ENCODE assay signal across 1 cellular context in the genomic region with DNA sequence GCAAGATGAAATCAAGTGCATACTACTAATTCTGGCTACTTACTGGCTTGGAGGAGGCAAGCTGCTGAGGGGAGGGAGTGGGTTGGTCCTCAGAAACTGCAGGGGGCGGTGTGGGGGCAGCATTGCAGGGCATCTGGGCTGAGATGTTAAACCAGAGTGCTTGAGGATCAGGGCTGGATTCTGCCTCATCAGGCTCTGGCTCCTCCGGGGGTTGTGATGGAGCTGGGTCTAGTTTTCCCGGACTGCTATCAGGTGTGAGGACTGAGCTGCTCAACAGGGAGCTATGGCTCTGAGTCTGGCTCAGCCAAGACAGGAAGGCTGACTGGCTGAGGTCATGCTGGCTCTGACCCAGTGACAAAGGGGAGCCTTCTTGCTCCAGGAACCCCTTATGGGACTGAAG.
TF ChIP-seq lines count a peak whose summit lies in the region.

No MANE protein-coding gene starts in this region.

TF ChIP-seq in H1, 55 proteins besides CTCF, POLR2A, EP300 and RAD21 (continued from another document):
- TF ChIP-seq, protein P1, sequence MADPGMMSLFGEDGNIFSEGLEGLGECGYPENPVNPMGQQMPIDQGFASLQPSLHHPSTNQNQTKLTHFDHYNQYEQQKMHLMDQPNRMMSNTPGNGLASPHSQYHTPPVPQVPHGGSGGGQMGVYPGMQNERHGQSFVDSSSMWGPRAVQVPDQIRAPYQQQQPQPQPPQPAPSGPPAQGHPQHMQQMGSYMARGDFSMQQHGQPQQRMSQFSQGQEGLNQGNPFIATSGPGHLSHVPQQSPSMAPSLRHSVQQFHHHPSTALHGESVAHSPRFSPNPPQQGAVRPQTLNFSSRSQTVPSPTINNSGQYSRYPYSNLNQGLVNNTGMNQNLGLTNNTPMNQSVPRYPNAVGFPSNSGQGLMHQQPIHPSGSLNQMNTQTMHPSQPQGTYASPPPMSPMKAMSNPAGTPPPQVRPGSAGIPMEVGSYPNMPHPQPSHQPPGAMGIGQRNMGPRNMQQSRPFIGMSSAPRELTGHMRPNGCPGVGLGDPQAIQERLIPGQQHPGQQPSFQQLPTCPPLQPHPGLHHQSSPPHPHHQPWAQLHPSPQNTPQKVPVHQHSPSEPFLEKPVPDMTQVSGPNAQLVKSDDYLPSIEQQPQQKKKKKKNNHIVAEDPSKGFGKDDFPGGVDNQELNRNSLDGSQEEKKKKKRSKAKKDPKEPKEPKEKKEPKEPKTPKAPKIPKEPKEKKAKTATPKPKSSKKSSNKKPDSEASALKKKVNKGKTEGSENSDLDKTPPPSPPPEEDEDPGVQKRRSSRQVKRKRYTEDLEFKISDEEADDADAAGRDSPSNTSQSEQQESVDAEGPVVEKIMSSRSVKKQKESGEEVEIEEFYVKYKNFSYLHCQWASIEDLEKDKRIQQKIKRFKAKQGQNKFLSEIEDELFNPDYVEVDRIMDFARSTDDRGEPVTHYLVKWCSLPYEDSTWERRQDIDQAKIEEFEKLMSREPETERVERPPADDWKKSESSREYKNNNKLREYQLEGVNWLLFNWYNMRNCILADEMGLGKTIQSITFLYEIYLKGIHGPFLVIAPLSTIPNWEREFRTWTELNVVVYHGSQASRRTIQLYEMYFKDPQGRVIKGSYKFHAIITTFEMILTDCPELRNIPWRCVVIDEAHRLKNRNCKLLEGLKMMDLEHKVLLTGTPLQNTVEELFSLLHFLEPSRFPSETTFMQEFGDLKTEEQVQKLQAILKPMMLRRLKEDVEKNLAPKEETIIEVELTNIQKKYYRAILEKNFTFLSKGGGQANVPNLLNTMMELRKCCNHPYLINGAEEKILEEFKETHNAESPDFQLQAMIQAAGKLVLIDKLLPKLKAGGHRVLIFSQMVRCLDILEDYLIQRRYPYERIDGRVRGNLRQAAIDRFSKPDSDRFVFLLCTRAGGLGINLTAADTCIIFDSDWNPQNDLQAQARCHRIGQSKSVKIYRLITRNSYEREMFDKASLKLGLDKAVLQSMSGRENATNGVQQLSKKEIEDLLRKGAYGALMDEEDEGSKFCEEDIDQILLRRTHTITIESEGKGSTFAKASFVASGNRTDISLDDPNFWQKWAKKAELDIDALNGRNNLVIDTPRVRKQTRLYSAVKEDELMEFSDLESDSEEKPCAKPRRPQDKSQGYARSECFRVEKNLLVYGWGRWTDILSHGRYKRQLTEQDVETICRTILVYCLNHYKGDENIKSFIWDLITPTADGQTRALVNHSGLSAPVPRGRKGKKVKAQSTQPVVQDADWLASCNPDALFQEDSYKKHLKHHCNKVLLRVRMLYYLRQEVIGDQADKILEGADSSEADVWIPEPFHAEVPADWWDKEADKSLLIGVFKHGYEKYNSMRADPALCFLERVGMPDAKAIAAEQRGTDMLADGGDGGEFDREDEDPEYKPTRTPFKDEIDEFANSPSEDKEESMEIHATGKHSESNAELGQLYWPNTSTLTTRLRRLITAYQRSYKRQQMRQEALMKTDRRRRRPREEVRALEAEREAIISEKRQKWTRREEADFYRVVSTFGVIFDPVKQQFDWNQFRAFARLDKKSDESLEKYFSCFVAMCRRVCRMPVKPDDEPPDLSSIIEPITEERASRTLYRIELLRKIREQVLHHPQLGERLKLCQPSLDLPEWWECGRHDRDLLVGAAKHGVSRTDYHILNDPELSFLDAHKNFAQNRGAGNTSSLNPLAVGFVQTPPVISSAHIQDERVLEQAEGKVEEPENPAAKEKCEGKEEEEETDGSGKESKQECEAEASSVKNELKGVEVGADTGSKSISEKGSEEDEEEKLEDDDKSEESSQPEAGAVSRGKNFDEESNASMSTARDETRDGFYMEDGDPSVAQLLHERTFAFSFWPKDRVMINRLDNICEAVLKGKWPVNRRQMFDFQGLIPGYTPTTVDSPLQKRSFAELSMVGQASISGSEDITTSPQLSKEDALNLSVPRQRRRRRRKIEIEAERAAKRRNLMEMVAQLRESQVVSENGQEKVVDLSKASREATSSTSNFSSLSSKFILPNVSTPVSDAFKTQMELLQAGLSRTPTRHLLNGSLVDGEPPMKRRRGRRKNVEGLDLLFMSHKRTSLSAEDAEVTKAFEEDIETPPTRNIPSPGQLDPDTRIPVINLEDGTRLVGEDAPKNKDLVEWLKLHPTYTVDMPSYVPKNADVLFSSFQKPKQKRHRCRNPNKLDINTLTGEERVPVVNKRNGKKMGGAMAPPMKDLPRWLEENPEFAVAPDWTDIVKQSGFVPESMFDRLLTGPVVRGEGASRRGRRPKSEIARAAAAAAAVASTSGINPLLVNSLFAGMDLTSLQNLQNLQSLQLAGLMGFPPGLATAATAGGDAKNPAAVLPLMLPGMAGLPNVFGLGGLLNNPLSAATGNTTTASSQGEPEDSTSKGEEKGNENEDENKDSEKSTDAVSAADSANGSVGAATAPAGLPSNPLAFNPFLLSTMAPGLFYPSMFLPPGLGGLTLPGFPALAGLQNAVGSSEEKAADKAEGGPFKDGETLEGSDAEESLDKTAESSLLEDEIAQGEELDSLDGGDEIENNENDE (IDR thresholded peaks at IDR 0.05; ENCODE audit: insufficient replicate concordance, low read length) = no peak
- no peak for TF ChIP-seq HDAC6 (IDR thresholded peaks at IDR 0.05; ENCODE audit: low read depth, low read length)
- no peak for TF ChIP-seq SIRT6 (IDR thresholded peaks at IDR 0.05; ENCODE audit: low read length)
- TF ChIP-seq NRF1 (IDR thresholded peaks at IDR 0.05; ENCODE audit: low read depth, low read length) = no peak
- TF ChIP-seq RNF2 (IDR thresholded peaks at IDR 0.05; ENCODE audit: borderline replicate concordance, low read depth, low read length, missing control alignments, poor library complexity, severe bottlenecking) = no peak
- TF ChIP-seq, protein P2, sequence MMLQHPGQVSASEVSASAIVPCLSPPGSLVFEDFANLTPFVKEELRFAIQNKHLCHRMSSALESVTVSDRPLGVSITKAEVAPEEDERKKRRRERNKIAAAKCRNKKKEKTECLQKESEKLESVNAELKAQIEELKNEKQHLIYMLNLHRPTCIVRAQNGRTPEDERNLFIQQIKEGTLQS (IDR thresholded peaks at IDR 0.05; ENCODE audit: insufficient read depth, low read depth, low read length) = no peak
